13 cellular contexts compared by ENCODE assay signal in genomic region chr1:113972954-113973353, GRCh38.
"Had no signal": no experiment of that assay in that cellular context is flagged by ENCODE, and none has a peak within 500 bp of the region (broad histone marks: within the 10 kb centered on the region; RNA-seq: fewer than 3 reads in every experiment).

No MANE protein-coding gene starts in this region.

- DNase-seq: activated CD4-positive, alpha-beta T cell treated with anti-CD3 and anti-CD28 coated beads, Interleukin-2, amount 10 ng/mL, durations not matched to agents 24 days and 14 days; activated CD4-positive, CD25-positive, alpha-beta regulatory T cell; activated CD8-positive, alpha-beta memory T cell treated with anti-CD3 and anti-CD28 coated beads, Interleukin-2, amount 50 U/mL, for 4 hours; activated effector memory CD4-positive, alpha-beta T cell treated with Interleukin-2 at 50 U/mL for 16 hours; activated naive CD4-positive, alpha-beta T cell treated with anti-CD3 and anti-CD28 coated beads, Interleukin-2, amount 50 U/mL, for 16 hours; activated T-cell treated with anti-CD3 and anti-CD28 coated beads, Interleukin-2, amount 50 U/mL, for 4 hours; dermis blood vessel endothelial cell; effector memory CD4-positive, alpha-beta T cell; left ventricle myocardium superior; retina; SW 1271; uterus had no signal

- H3K9me3 Mint-ChIP-seq: activated CD4-positive, alpha-beta T cell treated with anti-CD3 and anti-CD28 coated beads, Interleukin-2, amount 10 ng/mL, durations not matched to agents 24 days and 14 days; activated T-cell treated with anti-CD3 and anti-CD28 coated beads, Interleukin-2, amount 50 U/mL, for 4 hours; stimulated activated naive CD8-positive, alpha-beta T cell treated with anti-CD3 and anti-CD28 coated beads, Interleukin-15, Interleukin-2, amounts not matched to agents 100 ng/mL and 50 ng/mL, for 24 hours had no signal

- H3K4me3 Mint-ChIP-seq: activated CD4-positive, alpha-beta T cell treated with anti-CD3 and anti-CD28 coated beads, Interleukin-2, amount 10 ng/mL, durations not matched to agents 24 days and 14 days; activated T-cell treated with anti-CD3 and anti-CD28 coated beads, Interleukin-2, amount 50 U/mL, for 4 hours; stimulated activated naive CD8-positive, alpha-beta T cell treated with anti-CD3 and anti-CD28 coated beads, Interleukin-15, Interleukin-2, amounts not matched to agents 100 ng/mL and 50 ng/mL, for 24 hours had no signal

- ATAC-seq: activated T-cell treated with anti-CD3 and anti-CD28 coated beads, Interleukin-2, amount 50 U/mL, for 4 hours; left ventricle myocardium superior had no signal

- H3K27ac Mint-ChIP-seq: activated CD4-positive, alpha-beta T cell treated with anti-CD3 and anti-CD28 coated beads, Interleukin-2, amount 10 ng/mL, durations not matched to agents 24 days and 14 days had no signal

- H3K27me3 Mint-ChIP-seq: activated CD4-positive, alpha-beta T cell treated with anti-CD3 and anti-CD28 coated beads, Interleukin-2, amount 10 ng/mL, durations not matched to agents 24 days and 14 days; stimulated activated naive CD8-positive, alpha-beta T cell treated with anti-CD3 and anti-CD28 coated beads, Interleukin-15, Interleukin-2, amounts not matched to agents 100 ng/mL and 50 ng/mL, for 24 hours had no signal
